In genomic region chr22:42171946-42172345, GRCh38 we compare ENCODE assay signal across 13 cellular contexts. TPM values are rescaled to one million over a fixed set of nuclear protein-coding genes. Genes with fewer than 3 reads are reported as not detected.
DNase-seq lines count a peak whose midpoint lies in the region; ATAC-seq, FAIRE-seq and TF ChIP-seq lines count a peak whose summit lies in the region.
"Had no signal": no experiment of that assay in that cellular context is flagged by ENCODE, and none has a peak within 500 bp of the region (broad histone marks: within the 10 kb centered on the region; RNA-seq: fewer than 3 reads in every experiment).

No MANE protein-coding gene starts in this region.

- H4K20me1 ChIP-seq in keratinocyte (ENCODE audit: control insufficient read depth, extremely low read depth, insufficient read depth, low read length) = peaks cover 6% of the 10 kb centered on the region

- H3K36me3 ChIP-seq in keratinocyte (ENCODE audit: control insufficient read depth in 2 of 2, extremely low read depth in 1 of 2, insufficient read depth in 2 of 2, low read length in 2 of 2) = peaks cover 15 to 27% of the 10 kb centered on the region in 2 experiments

- H3K4me3 ChIP-seq in keratinocyte (ENCODE audit: control insufficient read depth in 2 of 3, extremely low read depth in 1 of 3, insufficient read depth in 2 of 3, low read depth in 1 of 3, low read length in 3 of 3) = no peak overlapping the region
- H3K4me3 ChIP-seq: SJCRH30, tibial artery had no signal

- peaks cover 6% of the 10 kb centered on the region for H3K4me1 ChIP-seq in keratinocyte (ENCODE audit: control insufficient read depth, extremely low read depth, insufficient read depth, low read length)
- H3K4me1 ChIP-seq: Caco-2, SJCRH30 had no signal

- peak overlapping the region; percentile 8 for H3K27ac Mint-ChIP-seq in activated B cell treated with CpG ODN at 0.5 μM for 24 hours
- H3K27ac Mint-ChIP-seq in stimulated activated naive B cell treated with anti-CD40 and anti-IgM and Interleukin-4, amounts not matched to agents 10 μg/mL and 1 μg/mL and 100 μg/mL, for 72 hours = peak overlapping the region; percentile 25
- no peak overlapping the region for H3K27ac Mint-ChIP-seq in natural killer cell treated with Interleukin-12 subunit alpha and Interleukin-12 subunit beta and Interleukin-15 and Interleukin-18, amount 100 ng/mL, for 72 hours
- H3K27ac Mint-ChIP-seq: activated naive CD8-positive, alpha-beta T cell treated with anti-CD3 and anti-CD28 coated beads, Interleukin-2, amount 10 ng/mL, durations not matched to agents 7 days and 5 days had no signal

- TF ChIP-seq POLR2A in GM12892 (IDR thresholded peaks at IDR 0.05; ENCODE audit: low read depth, low read length) = no peak

- H3K4me3 Mint-ChIP-seq in activated B cell treated with CpG ODN at 0.5 μM for 24 hours = no peak overlapping the region
- H3K4me3 Mint-ChIP-seq in stimulated activated naive B cell treated with anti-CD40 and anti-IgM and Interleukin-4, amounts not matched to agents 10 μg/mL and 1 μg/mL and 100 μg/mL, for 72 hours = no peak overlapping the region
- no peak overlapping the region for H3K4me3 Mint-ChIP-seq in natural killer cell treated with Interleukin-12 subunit alpha and Interleukin-12 subunit beta and Interleukin-15 and Interleukin-18, amount 100 ng/mL, for 72 hours
- H3K4me3 Mint-ChIP-seq: activated naive CD8-positive, alpha-beta T cell treated with anti-CD3 and anti-CD28 coated beads, Interleukin-2, amount 10 ng/mL, durations not matched to agents 7 days and 5 days had no signal

- intact Hi-C loops in activated B cell treated with CpG ODN at 0.5 μM for 24 hours (cut with micrococcal nuclease) = no loop called here

- CTCF ChIA-PET in activated B cell treated with CpG ODN at 0.5 μM for 24 hours (lab: Charles Lee) = interaction anchor here (0.7 to 3.5 kb wide), 4 partner anchors 12 to 284 kb away, joined by 3 to 16 read pairs (median 3); no protein-coding TSS in a partner anchor

- H3K9ac ChIP-seq in keratinocyte (ENCODE audit: control insufficient read depth, extremely low read depth, insufficient read depth, low read length) = no peak overlapping the region

- FAIRE-seq in GM12892 (lab: Jason Lieb, UNC) (peak; percentile 21), keratinocyte (lab: Jason Lieb, UNC) (peak; percentile 43)
- FAIRE-seq: TTC549 had no signal

- H3K9me1 ChIP-seq in keratinocyte (ENCODE audit: control insufficient read depth, extremely low read depth, insufficient read depth, low read length) = no peaks in the 10 kb centered on the region

- peaks cover 25% of the 10 kb centered on the region for H3K79me2 ChIP-seq in keratinocyte (ENCODE audit: control insufficient read depth, insufficient read depth, low read length)

- no peak for TF ChIP-seq CTCF in activated B cell treated with CpG ODN at 0.5 μM for 24 hours (IDR thresholded peaks at IDR 0.05)
- TF ChIP-seq CTCF in keratinocyte (optimal IDR thresholded peaks at IDR 0.05 in 1 of 3, IDR thresholded peaks at IDR 0.05 in 1 of 3, conservative IDR thresholded peaks at IDR 0.05 in 1 of 3; ENCODE audit: extremely low read depth in 1 of 3, insufficient read depth in 2 of 3, low read length in 3 of 3) = no peak

- no peaks in the 10 kb centered on the region for H3K9me3 ChIP-seq in keratinocyte (ENCODE audit: control insufficient read depth, low read depth, low read length)
- H3K9me3 ChIP-seq: Caco-2, SJCRH30, tibial artery had no signal

- peaks cover 34% of the 10 kb centered on the region for H3K4me1 Mint-ChIP-seq in activated B cell treated with CpG ODN at 0.5 μM for 24 hours
- H3K4me1 Mint-ChIP-seq in stimulated activated naive B cell treated with anti-CD40 and anti-IgM and Interleukin-4, amounts not matched to agents 10 μg/mL and 1 μg/mL and 100 μg/mL, for 72 hours = peaks cover 32 to 45% of the 10 kb centered on the region in 2 donors
- peaks cover 20 to 29% of the 10 kb centered on the region in 2 donors for H3K4me1 Mint-ChIP-seq in natural killer cell treated with Interleukin-12 subunit alpha and Interleukin-12 subunit beta and Interleukin-15 and Interleukin-18, amount 100 ng/mL, for 72 hours (ENCODE audit: low read depth in 2 of 2)

- H3K27ac ChIP-seq in keratinocyte (ENCODE audit: control insufficient read depth, insufficient read depth, low read length) = no peak overlapping the region
- H3K27ac ChIP-seq: SJCRH30, tibial artery had no signal

- ATAC-seq in activated B cell treated with CpG ODN at 0.5 μM for 24 hours (ENCODE audit: low read depth) = no peak
- ATAC-seq in stimulated activated naive B cell treated with anti-CD40 and anti-IgM and Interleukin-4, amounts not matched to agents 10 μg/mL and 1 μg/mL and 100 μg/mL, for 72 hours (replicated peaks) = no peak
- no peak for ATAC-seq in natural killer cell treated with Interleukin-12 subunit alpha and Interleukin-12 subunit beta and Interleukin-15 and Interleukin-18, amount 100 ng/mL, for 72 hours

- H3K27me3 ChIP-seq in keratinocyte (ENCODE audit: control insufficient read depth, extremely low read depth, insufficient read depth, low read length) = no peaks in the 10 kb centered on the region
- H3K27me3 ChIP-seq: SJCRH30, tibial artery had no signal

- dilution Hi-C loops in keratinocyte (cut with MboI; ENCODE audit: extremely low pct_ligation_motif_present, low sequenced_read_pairs) = no loop called here

- no peaks in the 10 kb centered on the region for H3K27me3 Mint-ChIP-seq in activated B cell treated with CpG ODN at 0.5 μM for 24 hours
- H3K27me3 Mint-ChIP-seq in stimulated activated naive B cell treated with anti-CD40 and anti-IgM and Interleukin-4, amounts not matched to agents 10 μg/mL and 1 μg/mL and 100 μg/mL, for 72 hours = no peaks in the 10 kb centered on the region
- H3K27me3 Mint-ChIP-seq in natural killer cell treated with Interleukin-12 subunit alpha and Interleukin-12 subunit beta and Interleukin-15 and Interleukin-18, amount 100 ng/mL, for 72 hours = no peaks in the 10 kb centered on the region
- H3K27me3 Mint-ChIP-seq: activated naive CD8-positive, alpha-beta T cell treated with anti-CD3 and anti-CD28 coated beads, Interleukin-2, amount 10 ng/mL, durations not matched to agents 7 days and 5 days had no signal

- peaks cover 51% of the 10 kb centered on the region for H3K36me3 Mint-ChIP-seq in activated B cell treated with CpG ODN at 0.5 μM for 24 hours (ENCODE audit: low read depth)
- peaks cover 33 to 55% of the 10 kb centered on the region in 2 donors for H3K36me3 Mint-ChIP-seq in stimulated activated naive B cell treated with anti-CD40 and anti-IgM and Interleukin-4, amounts not matched to agents 10 μg/mL and 1 μg/mL and 100 μg/mL, for 72 hours
- peaks cover 6% of the 10 kb centered on the region for H3K36me3 Mint-ChIP-seq in natural killer cell treated with Interleukin-12 subunit alpha and Interleukin-12 subunit beta and Interleukin-15 and Interleukin-18, amount 100 ng/mL, for 72 hours

- DNase-seq in GM12892 (ENCODE audit: insufficient read length) = no peak
- no peak for DNase-seq in activated B cell treated with CpG ODN at 0.5 μM for 24 hours
- DNase-seq in keratinocyte (ENCODE audit: low read depth, low spot score) = no peak
- DNase-seq in stimulated activated naive B cell treated with anti-CD40 and anti-IgM and Interleukin-4, amounts not matched to agents 10 μg/mL and 1 μg/mL and 100 μg/mL, for 72 hours = no peak
- no peak for DNase-seq in SIG-M5 (lab: John Stamatoyannopoulos, UW)
- no peak for DNase-seq in NCI-H446 (lab: John Stamatoyannopoulos, UW)
- no peak for DNase-seq in natural killer cell treated with Interleukin-12 subunit alpha and Interleukin-12 subunit beta and Interleukin-15 and Interleukin-18, amount 100 ng/mL, for 72 hours (ENCODE audit: low spot score)
- DNase-seq: activated naive CD8-positive, alpha-beta T cell treated with anti-CD3 and anti-CD28 coated beads, Interleukin-2, amount 10 ng/mL, durations not matched to agents 7 days and 5 days; Caco-2; GDM1; tibial artery had no signal

- no peak overlapping the region for H2AFZ ChIP-seq in keratinocyte (ENCODE audit: control insufficient read depth, low read length)

- H3K9me3 Mint-ChIP-seq in activated B cell treated with CpG ODN at 0.5 μM for 24 hours = no peaks in the 10 kb centered on the region
- H3K9me3 Mint-ChIP-seq in stimulated activated naive B cell treated with anti-CD40 and anti-IgM and Interleukin-4, amounts not matched to agents 10 μg/mL and 1 μg/mL and 100 μg/mL, for 72 hours = no peaks in the 10 kb centered on the region
- no peaks in the 10 kb centered on the region for H3K9me3 Mint-ChIP-seq in natural killer cell treated with Interleukin-12 subunit alpha and Interleukin-12 subunit beta and Interleukin-15 and Interleukin-18, amount 100 ng/mL, for 72 hours
- H3K9me3 Mint-ChIP-seq: activated naive CD8-positive, alpha-beta T cell treated with anti-CD3 and anti-CD28 coated beads, Interleukin-2, amount 10 ng/mL, durations not matched to agents 7 days and 5 days had no signal

- H3K4me2 ChIP-seq in keratinocyte (ENCODE audit: control insufficient read depth, extremely low read depth, insufficient read depth, low read depth, low read length) = no peak overlapping the region

- POLR2A ChIA-PET in activated B cell treated with CpG ODN at 0.5 μM for 24 hours (lab: Charles Lee) = interaction anchor here (0.7 kb wide), 1 partner anchor 271 kb away, joined by 3 read pairs; no protein-coding TSS in a partner anchor

RNA-seq across cellular contexts. Expression of gene CYP2D6, which starts 41.3 kb away (rescaled TPM):
- 1.4 TPM for polyA plus RNA-seq in GM12892 (2012; ENCODE audit: missing spikeins)
- total RNA-seq in activated B cell treated with CpG ODN at 0.5 μM for 24 hours = 1.3 and 2.8 TPM in 2 replicates
- polyA plus RNA-seq in keratinocyte = 0.74 to 2.8 TPM (median 0.81 TPM) in 3 replicates
- polyA plus RNA-seq in keratinocyte (2011; ENCODE audit: low read depth) = 0.81 TPM
- 0.18 and 0.35 TPM in 2 replicates for polyA plus RNA-seq in keratinocyte (2011; cell fraction: cytosol; rRNA removed)
- 11.0 and 13.8 TPM in 2 replicates for polyA plus RNA-seq in keratinocyte (2011; cell fraction: nucleus; rRNA removed)
- polyA plus RNA-seq in keratinocyte (2012; ENCODE audit: low replicate concordance) = 0.45 and 4.0 TPM in 2 replicates
- 1.5 to 5.3 TPM (median 3.2 TPM) in 3 replicates for polyA minus RNA-seq in keratinocyte
- polyA minus RNA-seq in keratinocyte (2011; cell fraction: cytosol; rRNA and poly(A)+ RNA removed) = not detected
- 3.2 and 4.4 TPM in 2 replicates for polyA minus RNA-seq in keratinocyte (2011; cell fraction: nucleus; rRNA and poly(A)+ RNA removed)
- total RNA-seq in natural killer cell treated with Interleukin-12 subunit alpha and Interleukin-12 subunit beta and Interleukin-15 and Interleukin-18, amount 100 ng/mL, for 72 hours = 1 to 10 TPM; 1.7 to 6.1 TPM

Comparison
In these comparisons a context has a peak if more than half of its experiments do, and no peak if none do; other contexts are left out.
1. H3K27ac Mint-ChIP-seq: peak in activated B cell treated with CpG ODN at 0.5 μM for 24 hours (single experiment) and stimulated activated naive B cell treated with anti-CD40 and anti-IgM and Interleukin-4, amounts not matched to agents 10 μg/mL and 1 μg/mL and 100 μg/mL, for 72 hours (single experiment); none in natural killer cell treated with Interleukin-12 subunit alpha and Interleukin-12 subunit beta and Interleukin-15 and Interleukin-18, amount 100 ng/mL, for 72 hours (0 of 2).